In genomic region chr14:102066041-102066451, GRCh38 we compare ENCODE assay signal across 14 cellular contexts.
"Had no signal": no experiment of that assay in that cellular context is flagged by ENCODE, and none has a peak within 500 bp of the region (broad histone marks: within the 10 kb centered on the region; RNA-seq: fewer than 3 reads in every experiment).

No MANE protein-coding gene starts in this region.

- ATAC-seq: mucosa of descending colon; naive thymus-derived CD8-positive, alpha-beta T cell; right cardiac atrium; WTC11 had no signal

- H3K4me3 ChIP-seq: adrenal gland, mucosa of descending colon, skin epidermis, uterus had no signal

- DNase-seq: activated CD4-positive, alpha-beta T cell treated with anti-CD3 and anti-CD28 coated beads, Interleukin-2, amount 10 ng/mL, durations not matched to agents 7 days and 5 days; activated naive CD4-positive, alpha-beta T cell treated with anti-CD3 and anti-CD28 coated beads, Interleukin-2, amount 10 ng/mL, durations not matched to agents 7 days and 5 days; adrenal gland; naive thymus-derived CD8-positive, alpha-beta T cell; right cardiac atrium; stimulated activated CD4-positive, alpha-beta T cell treated with anti-CD3 and anti-CD28 coated beads, Interleukin-4, amount 100 ng/mL, for 24 hours; stimulated activated CD8-positive, alpha-beta memory T cell treated with anti-CD3 and anti-CD28 coated beads, Interleukin-4, amount 100 ng/mL, for 48 hours; uterus had no signal

- H3K4me1 ChIP-seq: uterus had no signal

- H3K27ac ChIP-seq: adrenal gland, skin epidermis, uterus had no signal

- H3K36me3 ChIP-seq: adrenal gland, uterus had no signal

- H3K36me3 Mint-ChIP-seq: activated naive CD4-positive, alpha-beta T cell treated with anti-CD3 and anti-CD28 coated beads, Interleukin-2, amount 10 ng/mL, durations not matched to agents 7 days and 5 days; naive thymus-derived CD8-positive, alpha-beta T cell; WTC11 had no signal

- H3K27me3 ChIP-seq: adrenal gland, uterus had no signal

- FAIRE-seq: colon, endometrium, TTC549 had no signal

- H3K27me3 Mint-ChIP-seq: activated CD4-positive, alpha-beta T cell treated with anti-CD3 and anti-CD28 coated beads, Interleukin-2, amount 10 ng/mL, durations not matched to agents 7 days and 5 days; naive thymus-derived CD8-positive, alpha-beta T cell had no signal

- H3K9me3 Mint-ChIP-seq: activated CD4-positive, alpha-beta T cell treated with anti-CD3 and anti-CD28 coated beads, Interleukin-2, amount 10 ng/mL, durations not matched to agents 7 days and 5 days; activated naive CD4-positive, alpha-beta T cell treated with anti-CD3 and anti-CD28 coated beads, Interleukin-2, amount 10 ng/mL, durations not matched to agents 7 days and 5 days; naive thymus-derived CD8-positive, alpha-beta T cell had no signal

- H3K9me3 ChIP-seq: adrenal gland, mucosa of descending colon, uterus had no signal

- H3K27ac Mint-ChIP-seq: activated CD4-positive, alpha-beta T cell treated with anti-CD3 and anti-CD28 coated beads, Interleukin-2, amount 10 ng/mL, durations not matched to agents 7 days and 5 days; activated naive CD4-positive, alpha-beta T cell treated with anti-CD3 and anti-CD28 coated beads, Interleukin-2, amount 10 ng/mL, durations not matched to agents 7 days and 5 days; WTC11 had no signal

- H3K4me3 Mint-ChIP-seq: activated CD4-positive, alpha-beta T cell treated with anti-CD3 and anti-CD28 coated beads, Interleukin-2, amount 10 ng/mL, durations not matched to agents 7 days and 5 days; activated naive CD4-positive, alpha-beta T cell treated with anti-CD3 and anti-CD28 coated beads, Interleukin-2, amount 10 ng/mL, durations not matched to agents 7 days and 5 days; naive thymus-derived CD8-positive, alpha-beta T cell; WTC11 had no signal
